In the genomic region with DNA sequence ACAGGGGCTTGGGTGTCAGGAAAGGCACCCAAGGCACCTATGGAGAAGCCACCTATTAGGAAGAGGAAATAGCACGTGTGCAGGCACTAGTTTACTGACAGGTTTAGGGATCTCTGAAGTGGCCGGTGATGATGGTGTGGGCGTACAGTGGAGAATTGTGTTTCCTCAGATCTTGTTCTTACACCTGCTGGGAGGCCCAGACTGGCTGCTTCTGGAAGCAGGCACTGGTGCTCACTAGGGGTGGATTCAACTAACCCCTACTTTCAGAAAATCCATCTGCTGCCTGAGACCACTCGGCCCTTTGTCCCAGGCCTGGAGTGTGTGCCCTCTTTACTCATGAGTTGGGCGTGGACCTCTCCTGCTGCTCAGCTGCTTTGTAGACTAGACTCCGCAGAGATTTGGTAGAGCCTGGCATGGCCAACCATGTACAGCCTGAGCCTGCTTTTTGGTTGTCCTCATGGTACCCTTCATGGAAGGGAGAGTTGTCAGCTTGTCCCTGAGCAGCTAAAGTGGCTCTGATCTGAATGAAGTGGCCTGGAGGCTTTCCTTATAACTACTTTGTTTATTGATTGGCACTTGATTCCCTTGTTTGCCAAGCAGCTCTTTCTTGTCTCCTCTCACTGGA, we compare ENCODE assay signal across 1 cellular context.
TF ChIP-seq lines count a peak whose summit lies in the region.

No MANE protein-coding gene starts in this region.

TF ChIP-seq in H1, 55 proteins besides CTCF, POLR2A, EP300 and RAD21:
- no peak for TF ChIP-seq SUZ12 (IDR thresholded peaks at IDR 0.05; ENCODE audit: low read length)
- TF ChIP-seq JUN (IDR thresholded peaks at IDR 0.05; ENCODE audit: low read depth, low read length): no peak
- no peak for TF ChIP-seq RNF2 (IDR thresholded peaks at IDR 0.05; ENCODE audit: borderline replicate concordance, low read depth, low read length, missing control alignments, poor library complexity, severe bottlenecking)
- TF ChIP-seq, protein P1, sequence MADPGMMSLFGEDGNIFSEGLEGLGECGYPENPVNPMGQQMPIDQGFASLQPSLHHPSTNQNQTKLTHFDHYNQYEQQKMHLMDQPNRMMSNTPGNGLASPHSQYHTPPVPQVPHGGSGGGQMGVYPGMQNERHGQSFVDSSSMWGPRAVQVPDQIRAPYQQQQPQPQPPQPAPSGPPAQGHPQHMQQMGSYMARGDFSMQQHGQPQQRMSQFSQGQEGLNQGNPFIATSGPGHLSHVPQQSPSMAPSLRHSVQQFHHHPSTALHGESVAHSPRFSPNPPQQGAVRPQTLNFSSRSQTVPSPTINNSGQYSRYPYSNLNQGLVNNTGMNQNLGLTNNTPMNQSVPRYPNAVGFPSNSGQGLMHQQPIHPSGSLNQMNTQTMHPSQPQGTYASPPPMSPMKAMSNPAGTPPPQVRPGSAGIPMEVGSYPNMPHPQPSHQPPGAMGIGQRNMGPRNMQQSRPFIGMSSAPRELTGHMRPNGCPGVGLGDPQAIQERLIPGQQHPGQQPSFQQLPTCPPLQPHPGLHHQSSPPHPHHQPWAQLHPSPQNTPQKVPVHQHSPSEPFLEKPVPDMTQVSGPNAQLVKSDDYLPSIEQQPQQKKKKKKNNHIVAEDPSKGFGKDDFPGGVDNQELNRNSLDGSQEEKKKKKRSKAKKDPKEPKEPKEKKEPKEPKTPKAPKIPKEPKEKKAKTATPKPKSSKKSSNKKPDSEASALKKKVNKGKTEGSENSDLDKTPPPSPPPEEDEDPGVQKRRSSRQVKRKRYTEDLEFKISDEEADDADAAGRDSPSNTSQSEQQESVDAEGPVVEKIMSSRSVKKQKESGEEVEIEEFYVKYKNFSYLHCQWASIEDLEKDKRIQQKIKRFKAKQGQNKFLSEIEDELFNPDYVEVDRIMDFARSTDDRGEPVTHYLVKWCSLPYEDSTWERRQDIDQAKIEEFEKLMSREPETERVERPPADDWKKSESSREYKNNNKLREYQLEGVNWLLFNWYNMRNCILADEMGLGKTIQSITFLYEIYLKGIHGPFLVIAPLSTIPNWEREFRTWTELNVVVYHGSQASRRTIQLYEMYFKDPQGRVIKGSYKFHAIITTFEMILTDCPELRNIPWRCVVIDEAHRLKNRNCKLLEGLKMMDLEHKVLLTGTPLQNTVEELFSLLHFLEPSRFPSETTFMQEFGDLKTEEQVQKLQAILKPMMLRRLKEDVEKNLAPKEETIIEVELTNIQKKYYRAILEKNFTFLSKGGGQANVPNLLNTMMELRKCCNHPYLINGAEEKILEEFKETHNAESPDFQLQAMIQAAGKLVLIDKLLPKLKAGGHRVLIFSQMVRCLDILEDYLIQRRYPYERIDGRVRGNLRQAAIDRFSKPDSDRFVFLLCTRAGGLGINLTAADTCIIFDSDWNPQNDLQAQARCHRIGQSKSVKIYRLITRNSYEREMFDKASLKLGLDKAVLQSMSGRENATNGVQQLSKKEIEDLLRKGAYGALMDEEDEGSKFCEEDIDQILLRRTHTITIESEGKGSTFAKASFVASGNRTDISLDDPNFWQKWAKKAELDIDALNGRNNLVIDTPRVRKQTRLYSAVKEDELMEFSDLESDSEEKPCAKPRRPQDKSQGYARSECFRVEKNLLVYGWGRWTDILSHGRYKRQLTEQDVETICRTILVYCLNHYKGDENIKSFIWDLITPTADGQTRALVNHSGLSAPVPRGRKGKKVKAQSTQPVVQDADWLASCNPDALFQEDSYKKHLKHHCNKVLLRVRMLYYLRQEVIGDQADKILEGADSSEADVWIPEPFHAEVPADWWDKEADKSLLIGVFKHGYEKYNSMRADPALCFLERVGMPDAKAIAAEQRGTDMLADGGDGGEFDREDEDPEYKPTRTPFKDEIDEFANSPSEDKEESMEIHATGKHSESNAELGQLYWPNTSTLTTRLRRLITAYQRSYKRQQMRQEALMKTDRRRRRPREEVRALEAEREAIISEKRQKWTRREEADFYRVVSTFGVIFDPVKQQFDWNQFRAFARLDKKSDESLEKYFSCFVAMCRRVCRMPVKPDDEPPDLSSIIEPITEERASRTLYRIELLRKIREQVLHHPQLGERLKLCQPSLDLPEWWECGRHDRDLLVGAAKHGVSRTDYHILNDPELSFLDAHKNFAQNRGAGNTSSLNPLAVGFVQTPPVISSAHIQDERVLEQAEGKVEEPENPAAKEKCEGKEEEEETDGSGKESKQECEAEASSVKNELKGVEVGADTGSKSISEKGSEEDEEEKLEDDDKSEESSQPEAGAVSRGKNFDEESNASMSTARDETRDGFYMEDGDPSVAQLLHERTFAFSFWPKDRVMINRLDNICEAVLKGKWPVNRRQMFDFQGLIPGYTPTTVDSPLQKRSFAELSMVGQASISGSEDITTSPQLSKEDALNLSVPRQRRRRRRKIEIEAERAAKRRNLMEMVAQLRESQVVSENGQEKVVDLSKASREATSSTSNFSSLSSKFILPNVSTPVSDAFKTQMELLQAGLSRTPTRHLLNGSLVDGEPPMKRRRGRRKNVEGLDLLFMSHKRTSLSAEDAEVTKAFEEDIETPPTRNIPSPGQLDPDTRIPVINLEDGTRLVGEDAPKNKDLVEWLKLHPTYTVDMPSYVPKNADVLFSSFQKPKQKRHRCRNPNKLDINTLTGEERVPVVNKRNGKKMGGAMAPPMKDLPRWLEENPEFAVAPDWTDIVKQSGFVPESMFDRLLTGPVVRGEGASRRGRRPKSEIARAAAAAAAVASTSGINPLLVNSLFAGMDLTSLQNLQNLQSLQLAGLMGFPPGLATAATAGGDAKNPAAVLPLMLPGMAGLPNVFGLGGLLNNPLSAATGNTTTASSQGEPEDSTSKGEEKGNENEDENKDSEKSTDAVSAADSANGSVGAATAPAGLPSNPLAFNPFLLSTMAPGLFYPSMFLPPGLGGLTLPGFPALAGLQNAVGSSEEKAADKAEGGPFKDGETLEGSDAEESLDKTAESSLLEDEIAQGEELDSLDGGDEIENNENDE (IDR thresholded peaks at IDR 0.05; ENCODE audit: insufficient replicate concordance, low read length): no peak
- no peak for TF ChIP-seq TAF7 (optimal IDR thresholded peaks at IDR 0.05; ENCODE audit: borderline replicate concordance, low read depth, low read length)
- TF ChIP-seq RBBP5 (IDR thresholded peaks at IDR 0.05; ENCODE audit: borderline replicate concordance, low read depth, low read length): no peak
- no peak for TF ChIP-seq JUND (IDR thresholded peaks at IDR 0.05; ENCODE audit: low read length)
- TF ChIP-seq CBX8 (IDR thresholded peaks at IDR 0.05; ENCODE audit: borderline replicate concordance, low read depth, low read length): no peak
- TF ChIP-seq, protein P2, sequence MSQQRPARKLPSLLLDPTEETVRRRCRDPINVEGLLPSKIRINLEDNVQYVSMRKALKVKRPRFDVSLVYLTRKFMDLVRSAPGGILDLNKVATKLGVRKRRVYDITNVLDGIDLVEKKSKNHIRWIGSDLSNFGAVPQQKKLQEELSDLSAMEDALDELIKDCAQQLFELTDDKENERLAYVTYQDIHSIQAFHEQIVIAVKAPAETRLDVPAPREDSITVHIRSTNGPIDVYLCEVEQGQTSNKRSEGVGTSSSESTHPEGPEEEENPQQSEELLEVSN (IDR thresholded peaks at IDR 0.05): no peak
- no peak for TF ChIP-seq CHD1 (IDR thresholded peaks at IDR 0.05; ENCODE audit: low read depth, low read length)
- TF ChIP-seq KDM1A (IDR thresholded peaks at IDR 0.05; ENCODE audit: borderline replicate concordance, low read length): no peak
- TF ChIP-seq SIRT6 (IDR thresholded peaks at IDR 0.05; ENCODE audit: low read length): no peak
- no peak for TF ChIP-seq SIX5 (IDR thresholded peaks at IDR 0.05; ENCODE audit: low read depth, low read length)
- TF ChIP-seq, protein P3, sequence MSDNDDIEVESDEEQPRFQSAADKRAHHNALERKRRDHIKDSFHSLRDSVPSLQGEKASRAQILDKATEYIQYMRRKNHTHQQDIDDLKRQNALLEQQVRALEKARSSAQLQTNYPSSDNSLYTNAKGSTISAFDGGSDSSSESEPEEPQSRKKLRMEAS (IDR thresholded peaks at IDR 0.05): no peak
